1 cellular context compared by ENCODE assay signal in the genomic region with DNA sequence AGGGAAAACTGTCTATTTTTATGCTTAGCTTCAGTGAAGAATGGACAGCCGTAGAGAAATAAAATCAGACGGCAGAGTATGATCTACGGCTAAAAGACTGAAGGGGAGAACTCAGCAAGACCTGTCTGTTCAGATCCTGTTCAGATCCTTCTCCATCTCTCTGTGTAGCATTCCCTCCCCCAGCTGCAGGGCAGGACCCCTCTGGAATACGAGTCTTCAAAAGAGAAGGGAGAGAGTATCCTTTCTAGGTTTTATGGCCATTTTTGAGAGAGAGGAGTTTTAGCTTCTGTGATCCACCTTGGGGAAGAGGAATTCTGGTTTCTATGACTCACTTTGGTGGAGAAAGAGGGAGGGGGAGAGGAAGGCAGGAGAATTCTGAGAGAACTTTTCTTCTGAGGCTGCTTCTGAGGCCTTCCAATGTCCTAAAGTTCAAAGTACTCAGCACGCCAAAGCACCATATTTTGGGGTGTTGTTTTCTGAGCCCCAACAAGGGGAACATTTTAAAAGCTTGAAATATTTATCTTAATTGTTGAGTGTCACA.
TF ChIP-seq lines count a peak whose summit lies in the region.

No MANE protein-coding gene starts in this region.

TF ChIP-seq in IMR-90, 13 proteins besides CTCF, POLR2A, EP300 and RAD21:
- no peak for TF ChIP-seq MAFK (IDR thresholded peaks at IDR 0.05; ENCODE audit: low read depth, low read length)
- no peak for TF ChIP-seq RFX5 (IDR thresholded peaks at IDR 0.05; ENCODE audit: low read depth, low read length)
- no peak for TF ChIP-seq BHLHE40 (IDR thresholded peaks at IDR 0.05; ENCODE audit: low read depth, low read length)
- no peak for TF ChIP-seq RCOR1 (IDR thresholded peaks at IDR 0.05; ENCODE audit: insufficient replicate concordance, low read length)
- no peak for TF ChIP-seq MAZ (IDR thresholded peaks at IDR 0.05; ENCODE audit: borderline replicate concordance, low read depth, low read length)
- TF ChIP-seq, protein P1, sequence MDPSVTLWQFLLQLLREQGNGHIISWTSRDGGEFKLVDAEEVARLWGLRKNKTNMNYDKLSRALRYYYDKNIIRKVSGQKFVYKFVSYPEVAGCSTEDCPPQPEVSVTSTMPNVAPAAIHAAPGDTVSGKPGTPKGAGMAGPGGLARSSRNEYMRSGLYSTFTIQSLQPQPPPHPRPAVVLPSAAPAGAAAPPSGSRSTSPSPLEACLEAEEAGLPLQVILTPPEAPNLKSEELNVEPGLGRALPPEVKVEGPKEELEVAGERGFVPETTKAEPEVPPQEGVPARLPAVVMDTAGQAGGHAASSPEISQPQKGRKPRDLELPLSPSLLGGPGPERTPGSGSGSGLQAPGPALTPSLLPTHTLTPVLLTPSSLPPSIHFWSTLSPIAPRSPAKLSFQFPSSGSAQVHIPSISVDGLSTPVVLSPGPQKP (IDR thresholded peaks at IDR 0.05; ENCODE audit: borderline replicate concordance, low read depth, low read length), result no peak
- TF ChIP-seq CEBPB (IDR thresholded peaks at IDR 0.05; ENCODE audit: low read depth, low read length), result no peak
- no peak for TF ChIP-seq SMC3 (IDR thresholded peaks at IDR 0.05; ENCODE audit: low read depth, low read length)
- no peak for TF ChIP-seq NFE2L2 (IDR thresholded peaks at IDR 0.05; ENCODE audit: low read depth, low read length)
- no peak for TF ChIP-seq FOS (IDR thresholded peaks at IDR 0.05; ENCODE audit: low read depth, low read length)
- TF ChIP-seq MXI1 (IDR thresholded peaks at IDR 0.05; ENCODE audit: borderline replicate concordance, low read depth, low read length), result no peak
- no peak for TF ChIP-seq CHD1 (IDR thresholded peaks at IDR 0.05; ENCODE audit: low read depth, low read length)
- TF ChIP-seq, protein P2, sequence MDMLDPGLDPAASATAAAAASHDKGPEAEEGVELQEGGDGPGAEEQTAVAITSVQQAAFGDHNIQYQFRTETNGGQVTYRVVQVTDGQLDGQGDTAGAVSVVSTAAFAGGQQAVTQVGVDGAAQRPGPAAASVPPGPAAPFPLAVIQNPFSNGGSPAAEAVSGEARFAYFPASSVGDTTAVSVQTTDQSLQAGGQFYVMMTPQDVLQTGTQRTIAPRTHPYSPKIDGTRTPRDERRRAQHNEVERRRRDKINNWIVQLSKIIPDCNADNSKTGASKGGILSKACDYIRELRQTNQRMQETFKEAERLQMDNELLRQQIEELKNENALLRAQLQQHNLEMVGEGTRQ (IDR thresholded peaks at IDR 0.05; ENCODE audit: low read depth, low read length), result no peak
